8 cellular contexts compared by ENCODE assay signal in the genomic region with DNA sequence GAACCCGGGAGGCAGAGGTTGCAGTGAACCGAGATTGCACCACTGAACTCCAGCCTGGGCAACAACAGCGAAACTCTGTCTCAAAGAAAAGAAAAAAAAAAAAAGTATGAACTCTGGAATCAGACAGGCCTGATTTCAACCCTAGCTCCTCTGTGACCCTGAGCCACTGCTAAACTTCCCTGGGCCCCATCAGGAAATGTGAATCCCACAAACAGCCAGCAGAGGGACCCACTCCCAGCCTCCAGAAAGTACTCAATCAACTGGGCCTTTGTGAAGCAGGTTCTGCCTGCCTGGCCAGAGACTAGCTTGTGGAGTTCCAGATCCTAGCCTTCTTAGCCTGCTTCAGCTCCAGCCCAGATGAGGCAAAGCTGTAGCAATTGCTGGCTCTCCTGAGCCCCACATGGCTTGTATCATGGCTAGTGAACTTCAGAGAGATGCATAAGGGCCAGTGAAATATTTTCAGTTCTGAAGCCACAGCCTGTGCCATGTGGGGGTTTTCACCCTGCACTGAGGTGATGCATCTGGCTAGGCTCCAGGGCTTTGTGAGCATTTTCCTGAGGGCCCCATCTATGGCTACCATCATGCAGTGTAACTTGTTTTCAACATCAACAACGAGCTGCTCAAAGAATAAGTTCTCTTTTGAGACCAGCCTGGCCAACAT. TPM values are rescaled to one million over a fixed set of nuclear protein-coding genes. Genes with fewer than 3 reads are reported as not detected.
DNase-seq lines count a peak whose midpoint lies in the region; ATAC-seq and TF ChIP-seq lines count a peak whose summit lies in the region.

No MANE protein-coding gene starts in this region.

- in situ Hi-C loops in ACHN (cut with HindIII; ENCODE audit: low pct_ligation_motif_present, low pct_unique_long_range_greater_than_20kb, low sequenced_read_pairs) (no loop called here), GM13977 (cut with MboI; ENCODE audit: low pct_unique_long_range_greater_than_20kb, low sequenced_read_pairs, unreplicated experiment) (no loop called here)

- H3K9me3 ChIP-seq in suprapubic skin, result no peaks in the 10 kb centered on the region

- TF ChIP-seq POLR2A in suprapubic skin (IDR thresholded peaks at IDR 0.05), result no peak

- DNase-seq in ACHN, result peak; percentile 41
- DNase-seq in GM13977 (ENCODE audit: low spot score), result peak; percentile 44
- peak; percentile 54 for DNase-seq in NCI-H1694 (lab: John Stamatoyannopoulos, UW)
- DNase-seq in activated CD4-positive, CD25-positive, alpha-beta regulatory T cell treated with anti-CD3 and anti-CD28 coated beads, Interleukin-2, amount 50 U/mL, for 16 hours (ENCODE audit: low read depth, low spot score), result peak; percentile 35
- DNase-seq in dorsolateral prefrontal cortex, result peak in 6 of 10 donors; percentile 37 to 68 (median 56)
- DNase-seq in lung microvascular endothelial cell (ENCODE audit: low read depth in 2 of 2), result peak; percentile 65 to 70
- no peak for DNase-seq in suprapubic skin (ENCODE audit: low spot score in 2 of 2)

- H3K27me3 ChIP-seq in dorsolateral prefrontal cortex (peaks cover 0 to 75% (median 15%) of the 10 kb centered on the region in 45 donors), suprapubic skin (no peaks in the 10 kb centered on the region)

- no peak overlapping the region for H3K27ac ChIP-seq in dorsolateral prefrontal cortex
- H3K27ac ChIP-seq in suprapubic skin, result no peak overlapping the region

- no peak for TF ChIP-seq EP300 in suprapubic skin (IDR thresholded peaks at IDR 0.05)

- intact Hi-C loops in dorsolateral prefrontal cortex (cut with DNase I), result no loop called here

- WGBS in suprapubic skin, result 63% methylated on average over 4 of the region's 4 CpGs

- peaks cover 14% of the 10 kb centered on the region for H3K4me1 ChIP-seq in suprapubic skin

- peak; percentile 60 for TF ChIP-seq CTCF in GM13977 (IDR thresholded peaks at IDR 0.05; ENCODE audit: extremely low read depth, insufficient read depth, missing control alignments)
- TF ChIP-seq CTCF in dorsolateral prefrontal cortex (IDR thresholded peaks at IDR 0.05 in 54 of 56, conservative IDR thresholded peaks at IDR 0.05 in 2 of 56; ENCODE audit: low read depth in 1 of 56, partially characterized antibody in 56 of 56), result peak in 55 of 56 donors; percentile 33 to 70 (median 55)
- TF ChIP-seq CTCF in suprapubic skin (IDR thresholded peaks at IDR 0.05), result peak; percentile 8 to 53

- no peaks in the 10 kb centered on the region for H3K36me3 ChIP-seq in suprapubic skin

- no peak overlapping the region for H3K4me3 ChIP-seq in dorsolateral prefrontal cortex
- no peak overlapping the region for H3K4me3 ChIP-seq in suprapubic skin

- peak; percentile 82 for ATAC-seq in HG02852 (IDR thresholded peaks at IDR 0.05; ENCODE audit: unreplicated experiment)

RNA-seq across cellular contexts. Expression of a gene that starts 7.2 kb away (rescaled TPM):
- total RNA-seq in dorsolateral prefrontal cortex (1,000 to 10,000 TPM in 11 of 120 experiments, 100 to 1,000 TPM in 109; 324 to 1,147 (median 848) TPM), lung microvascular endothelial cell (13.7 and 24.2 TPM in 2 replicates), suprapubic skin (10 to 100 TPM; 55.7 to 97.7 (median 63.5) TPM)

RNA-seq across cellular contexts. Expression of a gene that starts 28.5 kb away (rescaled TPM):
- 10 to 100 TPM; 14.4 to 32.7 (median 22.3) TPM for total RNA-seq in dorsolateral prefrontal cortex
- 10.0 and 13.3 TPM in 2 replicates for total RNA-seq in lung microvascular endothelial cell
- total RNA-seq in suprapubic skin, result 10 to 100 TPM in 1 of 4 donors, 1 to 10 TPM in 3; 5.7 to 10.9 (median 8.7) TPM

RNA-seq across cellular contexts. Expression of a gene that starts 37.4 kb away (rescaled TPM):
- total RNA-seq in dorsolateral prefrontal cortex (under 1 TPM in 1 of 120 experiments, not detected in 119; 0.68 TPM), lung microvascular endothelial cell (not detected in 2 replicates), suprapubic skin (not detected)

Comparison
In these comparisons a context has a peak if more than half of its experiments do, and no peak if none do; other contexts are left out.
1. DNase-seq: peak in ACHN (single experiment), GM13977 (single experiment), NCI-H1694 (single experiment), activated CD4-positive, CD25-positive, alpha-beta regulatory T cell treated with anti-CD3 and anti-CD28 coated beads, Interleukin-2, amount 50 U/mL, for 16 hours (single experiment), dorsolateral prefrontal cortex (6 of 10) and lung microvascular endothelial cell (2 of 2); none in suprapubic skin (0 of 2).
2. Peak in every context shown above with its lines, with median percentiles within 50 percentile points of each other: CTCF ChIP-seq.